18 cellular contexts compared by ENCODE assay signal in the genomic region with DNA sequence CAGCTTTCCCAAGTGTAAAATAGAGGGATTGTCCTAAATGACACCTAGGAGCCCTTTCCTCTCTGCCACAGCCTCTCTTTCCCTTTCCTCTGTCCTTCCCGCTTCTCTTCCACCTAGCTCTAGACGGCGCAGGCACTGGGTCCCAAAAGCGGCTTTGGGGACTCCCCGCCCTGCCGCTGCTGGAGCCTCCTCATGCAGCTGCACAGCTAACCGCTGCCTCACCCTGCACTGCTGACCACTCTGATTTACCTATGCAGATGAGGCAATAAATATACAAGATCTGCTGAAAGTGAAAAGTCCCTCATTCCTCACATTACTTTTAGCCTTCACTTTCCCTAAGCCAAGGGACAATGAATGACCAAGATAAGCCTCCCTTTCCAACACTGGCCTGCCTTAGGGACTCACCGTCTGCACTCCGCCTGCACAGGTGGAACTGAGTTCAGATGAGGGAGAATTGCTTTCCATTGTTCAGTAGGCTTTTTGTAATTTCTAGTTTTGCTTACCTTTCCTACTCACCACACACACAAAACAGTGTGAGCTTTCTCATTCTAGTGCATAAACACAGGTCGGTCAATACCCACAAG.
DNase-seq lines count a peak whose midpoint lies in the region; ATAC-seq and TF ChIP-seq lines count a peak whose summit lies in the region.
"Had no signal": no experiment of that assay in that cellular context is flagged by ENCODE, and none has a peak within 500 bp of the region (broad histone marks: within the 10 kb centered on the region; RNA-seq: fewer than 3 reads in every experiment).

No MANE protein-coding gene starts in this region.

- H3K9me3 Mint-ChIP-seq in neural progenitor cell = no peaks in the 10 kb centered on the region
- H3K9me3 Mint-ChIP-seq in MCF 10A (ENCODE audit: unreplicated experiment) = no peaks in the 10 kb centered on the region
- H3K9me3 Mint-ChIP-seq: activated naive CD4-positive, alpha-beta T cell treated with anti-CD3 and anti-CD28 coated beads, Interleukin-2, amount 10 ng/mL, durations not matched to agents 7 days and 5 days had no signal

- H3K9ac ChIP-seq in neural progenitor cell = no peak overlapping the region

- intact Hi-C loops in left lung (cut with DNase I) = no loop called here
- intact Hi-C loops in MCF 10A (cut with micrococcal nuclease) = no loop called here

- H3K4me3 ChIP-seq in neural progenitor cell (no peak overlapping the region), left lung (no peak overlapping the region)
- H3K4me3 ChIP-seq: heart left ventricle, skin epidermis, uterus had no signal

- peaks cover 6% of the 10 kb centered on the region for H3K4me1 Mint-ChIP-seq in neural progenitor cell
- H3K4me1 Mint-ChIP-seq in MCF 10A (ENCODE audit: insufficient read depth, unreplicated experiment) = peaks cover 5% of the 10 kb centered on the region

- no peaks in the 10 kb centered on the region for H3K36me3 ChIP-seq in neural progenitor cell
- H3K36me3 ChIP-seq in left lung = no peaks in the 10 kb centered on the region
- H3K36me3 ChIP-seq: brain microvascular endothelial cell, heart left ventricle, uterus had no signal

- H3K4me3 Mint-ChIP-seq in neural progenitor cell (no peak overlapping the region), MCF 10A (ENCODE audit: unreplicated experiment) (no peak overlapping the region)
- H3K4me3 Mint-ChIP-seq: activated naive CD4-positive, alpha-beta T cell treated with anti-CD3 and anti-CD28 coated beads, Interleukin-2, amount 10 ng/mL, durations not matched to agents 7 days and 5 days; T-helper 17 cell had no signal

- CTCF ChIA-PET in MCF 10A (lab: Yijun Ruan, JAX) = interaction anchor here (0.7 to 1.2 kb wide), 2 partner anchors 16 to 204 kb away, joined by 3 read pairs; no protein-coding TSS in a partner anchor

- POLR2A ChIA-PET in MCF 10A (lab: Yijun Ruan, JAX) = interaction anchor here (0.6 to 0.9 kb wide), 2 partner anchors 28 to 613 kb away, joined by 3 to 4 read pairs; no protein-coding TSS in a partner anchor

- no peaks in the 10 kb centered on the region for H3K36me3 Mint-ChIP-seq in neural progenitor cell
- no peaks in the 10 kb centered on the region for H3K36me3 Mint-ChIP-seq in MCF 10A (ENCODE audit: insufficient read depth, unreplicated experiment)
- H3K36me3 Mint-ChIP-seq: activated naive CD4-positive, alpha-beta T cell treated with anti-CD3 and anti-CD28 coated beads, Interleukin-2, amount 10 ng/mL, durations not matched to agents 7 days and 5 days had no signal

- H3K79me2 ChIP-seq in neural progenitor cell (ENCODE audit: low read depth) = no peaks in the 10 kb centered on the region

- H3F3A ChIP-seq in neural progenitor cell (ENCODE audit: low read depth) = no peaks in the 10 kb centered on the region

- no peak overlapping the region for H3K4me2 ChIP-seq in neural progenitor cell

- H3K27me3 ChIP-seq in neural progenitor cell (no peaks in the 10 kb centered on the region), left lung (no peaks in the 10 kb centered on the region)
- H3K27me3 ChIP-seq: brain microvascular endothelial cell, heart left ventricle, uterus had no signal

- no TSS peak for BruUV-seq in MCF 10A (replicated peaks; lab: Mats Ljungman, UMichigan)

- H3K27ac ChIP-seq in neural progenitor cell = no peak overlapping the region
- no peak overlapping the region for H3K27ac ChIP-seq in left lung
- H3K27ac ChIP-seq: brain microvascular endothelial cell, heart left ventricle, uterus had no signal

- H3K27ac Mint-ChIP-seq in neural progenitor cell = peak overlapping the region; percentile 81
- H3K27ac Mint-ChIP-seq in MCF 10A (ENCODE audit: low read depth, unreplicated experiment) = no peak overlapping the region
- H3K27ac Mint-ChIP-seq: activated naive CD4-positive, alpha-beta T cell treated with anti-CD3 and anti-CD28 coated beads, Interleukin-2, amount 10 ng/mL, durations not matched to agents 7 days and 5 days; T-helper 17 cell had no signal

- TF ChIP-seq CTCF in neural progenitor cell (IDR thresholded peaks at IDR 0.05) = no peak
- TF ChIP-seq CTCF in left lung (IDR thresholded peaks at IDR 0.05) = no peak
- TF ChIP-seq CTCF in MCF 10A (IDR thresholded peaks at IDR 0.05; ENCODE audit: unreplicated experiment) = no peak

- H3K9me3 ChIP-seq in neural progenitor cell (ENCODE audit: low read depth) (no peaks in the 10 kb centered on the region), left lung (no peaks in the 10 kb centered on the region)
- H3K9me3 ChIP-seq: heart left ventricle, uterus had no signal

- H4K20me1 ChIP-seq in neural progenitor cell (ENCODE audit: low read depth) = no peaks in the 10 kb centered on the region

- no peak overlapping the region for H2AFZ ChIP-seq in neural progenitor cell (replicated peaks)

- ATAC-seq in GM19023 (IDR thresholded peaks at IDR 0.05; ENCODE audit: unreplicated experiment) = peak; percentile 50
- peak; percentile 77 for ATAC-seq in HG02571 (IDR thresholded peaks at IDR 0.05; ENCODE audit: unreplicated experiment)
- peak; percentile 70 for ATAC-seq in HG03439 (IDR thresholded peaks at IDR 0.05; ENCODE audit: unreplicated experiment)
- no peak for ATAC-seq in left lung
- ATAC-seq in GM18517 (IDR thresholded peaks at IDR 0.05; ENCODE audit: unreplicated experiment) = no peak
- ATAC-seq: heart left ventricle; stimulated activated naive CD8-positive, alpha-beta T cell treated with anti-CD3 and anti-CD28 coated beads, Interleukin-15, Interleukin-2, amounts not matched to agents 100 U/mL and 50 U/mL, for 24 hours; T-helper 17 cell had no signal

- DNase-seq in neural progenitor cell (ENCODE audit: low spot score) (no peak), left lung (no peak), MCF 10A (ENCODE audit: unreplicated experiment) (no peak), SW480 (ENCODE audit: low spot score) (no peak)
- DNase-seq: activated naive CD4-positive, alpha-beta T cell treated with anti-CD3 and anti-CD28 coated beads, Interleukin-2, amount 10 ng/mL, durations not matched to agents 7 days and 5 days; brain microvascular endothelial cell; DMS 273 treated with DMSO at 0.1 percent for 48 hours; heart left ventricle; NCI-H2107; NCI-H748 treated with DMSO at 0.1 percent for 48 hours; stimulated activated naive CD8-positive, alpha-beta T cell treated with anti-CD3 and anti-CD28 coated beads, Interleukin-15, Interleukin-2, amounts not matched to agents 100 U/mL and 50 U/mL, for 24 hours; T-helper 17 cell; uterus had no signal

- peaks cover 5% of the 10 kb centered on the region for H3K27me3 Mint-ChIP-seq in neural progenitor cell (ENCODE audit: insufficient read depth, low read depth)
- H3K27me3 Mint-ChIP-seq in MCF 10A (ENCODE audit: insufficient read depth, unreplicated experiment) = no peaks in the 10 kb centered on the region
- H3K27me3 Mint-ChIP-seq: T-helper 17 cell had no signal

- H3K4me1 ChIP-seq in neural progenitor cell (peaks cover 6% of the 10 kb centered on the region), left lung (peaks cover 0 to 27% of the 10 kb centered on the region in 2 donors)
- H3K4me1 ChIP-seq: uterus had no signal

Comparison
In these comparisons a context has a peak if more than half of its experiments do, and no peak if none do; other contexts are left out.
1. ATAC-seq: peak in GM19023 (single experiment), HG02571 (single experiment) and HG03439 (single experiment); none in left lung (single experiment) and GM18517 (single experiment).